ENCODE assay signal across 9 cellular contexts in genomic region chr17:66855204-66855603, GRCh38. TPM values are rescaled to one million over a fixed set of nuclear protein-coding genes. Genes with fewer than 3 reads are reported as not detected.
DNase-seq lines count a peak whose midpoint lies in the region; ATAC-seq and TF ChIP-seq lines count a peak whose summit lies in the region.
"Had no signal": no experiment of that assay in that cellular context is flagged by ENCODE, and none has a peak within 500 bp of the region (broad histone marks: within the 10 kb centered on the region; RNA-seq: fewer than 3 reads in every experiment).

No MANE protein-coding gene starts in this region.

- H3K4me1 Mint-ChIP-seq in glutamatergic neuron (ENCODE audit: low read depth, unreplicated experiment): peaks cover 12% of the 10 kb centered on the region

- peaks cover 6% of the 10 kb centered on the region for H3K27me3 Mint-ChIP-seq in glutamatergic neuron (ENCODE audit: unreplicated experiment)

- no peak overlapping the region for H3K4me3 Mint-ChIP-seq in glutamatergic neuron (ENCODE audit: unreplicated experiment)

- no peaks in the 10 kb centered on the region for H3K27me3 ChIP-seq in aorta (ENCODE audit: control insufficient read depth in 1 of 2, insufficient read depth in 2 of 2, low read length in 1 of 2)

- H3K4me3 ChIP-seq in AG04449 (ENCODE audit: low read depth, low read length): no peak overlapping the region
- H3K4me3 ChIP-seq in aorta (ENCODE audit: low read length in 2 of 2): no peak overlapping the region

- no peaks in the 10 kb centered on the region for H3K36me3 ChIP-seq in aorta (ENCODE audit: control insufficient read depth in 1 of 2, insufficient read depth in 2 of 2, low read length in 1 of 2)

- 70% methylated on average over 10 of the region's 10 CpGs for WGBS in aorta, 2 donors

- intact Hi-C loops in aorta (cut with DNase I): no loop called here

- TF ChIP-seq CTCF in AG04449 (IDR thresholded peaks at IDR 0.05; ENCODE audit: insufficient read depth, low read length, missing control alignments): peak; percentile 5
- peak; percentile 25 for TF ChIP-seq CTCF in GM20000 (IDR thresholded peaks at IDR 0.05; ENCODE audit: extremely low read depth, missing control alignments)
- TF ChIP-seq CTCF in glutamatergic neuron (IDR thresholded peaks at IDR 0.05; ENCODE audit: partially characterized antibody, unreplicated experiment): peak; percentile 59

- no peaks in the 10 kb centered on the region for H3K9me3 Mint-ChIP-seq in glutamatergic neuron (ENCODE audit: unreplicated experiment)

- H3K9me3 ChIP-seq in aorta (ENCODE audit: control insufficient read depth, low read length): no peaks in the 10 kb centered on the region

- ATAC-seq in aorta (ENCODE audit: low FRiP score) (no peak), HG02970 (IDR thresholded peaks at IDR 0.05; ENCODE audit: low FRiP score, unreplicated experiment) (no peak)

- H3K27ac Mint-ChIP-seq in glutamatergic neuron (ENCODE audit: unreplicated experiment): no peak overlapping the region

- no peak for DNase-seq in AG04449 (ENCODE audit: low read depth, low spot score)
- DNase-seq in GM20000 (ENCODE audit: low spot score): no peak
- DNase-seq in activated CD4-positive, alpha-beta T cell treated with anti-CD3 and anti-CD28 coated beads, Interleukin-2, amount 50 U/mL, for 1 hour: peak; percentile 5
- no peak for DNase-seq in glutamatergic neuron
- no peak for DNase-seq in aorta
- no peak for DNase-seq in NCI-H1930 (lab: John Stamatoyannopoulos, UW)
- DNase-seq in AG08396 (ENCODE audit: low spot score): no peak

- H3K36me3 Mint-ChIP-seq in glutamatergic neuron (ENCODE audit: unreplicated experiment): peaks cover 20% of the 10 kb centered on the region

- POLR2A ChIA-PET in AG04449 (lab: Yijun Ruan, JAX): no interaction called here

- H3K27ac ChIP-seq in aorta (ENCODE audit: low read depth in 1 of 2, low read length in 2 of 2): no peak overlapping the region
- H3K27ac ChIP-seq: epithelial cell of prostate had no signal

- H3K4me1 ChIP-seq in aorta (ENCODE audit: control insufficient read depth in 1 of 2, insufficient read depth in 2 of 2, low read length in 2 of 2): no peaks in the 10 kb centered on the region

- CTCF ChIA-PET in AG04449 (lab: Yijun Ruan, JAX): no interaction called here

RNA-seq across cellular contexts. Expression of gene CACNG5, which starts 20.3 kb away (rescaled TPM):
- total RNA-seq in glutamatergic neuron (ENCODE audit: unreplicated experiment) (45.1 TPM), aorta (not detected)
- not detected for polyA plus RNA-seq in aorta

Comparison
In these comparisons a context has a peak if more than half of its experiments do, and no peak if none do; other contexts are left out.
1. CTCF ChIP-seq: peak in every context shown above with its lines; median percentile 59 in glutamatergic neuron; 25 in GM20000; 5 in AG04449.
2. RNA of gene CACNG5, which starts 20.3 kb away (total RNA-seq): 45.1 TPM in glutamatergic neuron (single experiment); not detected in aorta; every median in the first group is over 10 times any median in the second.